ENCODE assay signal across 27 cellular contexts in the genomic region with DNA sequence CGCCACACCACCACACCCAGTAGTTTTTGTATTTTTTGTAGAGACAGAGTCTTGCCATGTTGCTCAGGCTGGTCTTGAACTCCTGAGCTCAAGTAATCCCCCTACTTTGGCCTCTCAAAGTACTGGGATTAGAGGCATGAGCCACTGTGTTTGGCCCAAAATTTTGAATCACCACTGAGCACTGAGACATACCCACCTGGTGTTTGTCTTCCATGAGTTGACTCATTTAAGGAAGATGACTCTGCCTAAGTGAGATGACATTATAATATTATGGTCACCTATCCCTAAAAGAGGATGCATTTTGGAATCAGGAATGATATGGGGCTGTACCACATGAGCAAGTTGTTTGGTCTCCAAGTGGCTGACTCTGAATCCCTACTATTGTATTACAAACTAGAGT.
"Had no signal": no experiment of that assay in that cellular context is flagged by ENCODE, and none has a peak within 500 bp of the region (broad histone marks: within the 10 kb centered on the region; RNA-seq: fewer than 3 reads in every experiment).

No MANE protein-coding gene starts in this region.

- H3K9me3 Mint-ChIP-seq: nephron; stimulated activated effector memory CD8-positive, alpha-beta T cell treated with anti-CD3 and anti-CD28 coated beads, Interleukin-12 subunit alpha, Interleukin-12 subunit beta, amount 100 ng/mL, for 72 hours had no signal

- H3K9ac ChIP-seq: neural progenitor cell, parathyroid adenoma had no signal

- H3K4me3 ChIP-seq: neural progenitor cell, ovary, psoas muscle, right lobe of liver, sigmoid colon, stomach, thoracic aorta, thyroid gland, tibial nerve, upper lobe of left lung, vagina had no signal

- H3K4me2 ChIP-seq: neural progenitor cell had no signal

- H3K4me3 Mint-ChIP-seq: nephron; neural progenitor cell; stimulated activated effector memory CD8-positive, alpha-beta T cell treated with anti-CD3 and anti-CD28 coated beads, Interleukin-12 subunit alpha, Interleukin-12 subunit beta, amount 100 ng/mL, for 72 hours; stimulated activated naive B cell treated with anti-CD40 and anti-IgM and Interleukin-4, amounts not matched to agents 10 μg/mL and 1 μg/mL and 100 μg/mL, for 72 hours; stimulated activated naive CD8-positive, alpha-beta T cell treated with anti-CD3 and anti-CD28 coated beads, Interleukin-15, Interleukin-2, amounts not matched to agents 100 ng/mL and 50 ng/mL, for 24 hours had no signal

- H3K9me3 ChIP-seq: ovary, psoas muscle, right lobe of liver, stomach, thoracic aorta, thyroid gland, tibial nerve, upper lobe of left lung, vagina had no signal

- H3K36me3 Mint-ChIP-seq: neural progenitor cell; stimulated activated effector memory CD8-positive, alpha-beta T cell treated with anti-CD3 and anti-CD28 coated beads, Interleukin-12 subunit alpha, Interleukin-12 subunit beta, amount 100 ng/mL, for 72 hours; stimulated activated naive B cell treated with anti-CD40 and anti-IgM and Interleukin-4, amounts not matched to agents 10 μg/mL and 1 μg/mL and 100 μg/mL, for 72 hours had no signal

- H3K4me1 Mint-ChIP-seq: nephron; neural progenitor cell; stimulated activated effector memory CD8-positive, alpha-beta T cell treated with anti-CD3 and anti-CD28 coated beads, Interleukin-12 subunit alpha, Interleukin-12 subunit beta, amount 100 ng/mL, for 72 hours; stimulated activated naive B cell treated with anti-CD40 and anti-IgM and Interleukin-4, amounts not matched to agents 10 μg/mL and 1 μg/mL and 100 μg/mL, for 72 hours had no signal

- H3K79me2 ChIP-seq: parathyroid adenoma had no signal

- H3K27ac ChIP-seq: neural progenitor cell, ovary, parathyroid adenoma, psoas muscle, right lobe of liver, sigmoid colon, stomach, thoracic aorta, thyroid gland, tibial nerve, upper lobe of left lung, vagina had no signal

- DNase-seq: occipital lobe; ovary; posterior cingulate gyrus; psoas muscle; right cardiac atrium; right lobe of liver; sigmoid colon; small intestine; stimulated activated CD4-positive, alpha-beta T cell treated with anti-CD3 and anti-CD28 coated beads, Interleukin-15, amount 100 ng/mL, for 24 hours; stimulated activated CD4-positive, alpha-beta T cell treated with anti-CD3 and anti-CD28 coated beads, Interleukin-2, amount 100 ng/mL, for 24 hours; stimulated activated CD4-positive, alpha-beta T cell treated with anti-CD3 and anti-CD28 coated beads, Interleukin-2, amount 100 ng/mL, for 48 hours; stimulated activated CD4-positive, alpha-beta T cell treated with anti-CD3 and anti-CD28 coated beads, Interleukin-4, amount 100 ng/mL, for 24 hours; stimulated activated naive B cell treated with anti-CD40 and anti-IgM and Interleukin-4, amounts not matched to agents 10 μg/mL and 1 μg/mL and 100 μg/mL, for 72 hours; stimulated activated naive CD4-positive, alpha-beta T cell treated with Interleukin-2 at 50 U/mL for 16 hours; stomach; thyroid gland; trophoblast cell; upper lobe of left lung had no signal

- H2AFZ ChIP-seq: neural progenitor cell, parathyroid adenoma had no signal

- H3K36me3 ChIP-seq: neural progenitor cell, ovary, right lobe of liver, sigmoid colon, stomach, thoracic aorta, thyroid gland, tibial nerve, upper lobe of left lung, vagina had no signal

- H3K27ac Mint-ChIP-seq: nephron; neural progenitor cell; progenitor cell of endocrine pancreas; stimulated activated effector memory CD8-positive, alpha-beta T cell treated with anti-CD3 and anti-CD28 coated beads, Interleukin-12 subunit alpha, Interleukin-12 subunit beta, amount 100 ng/mL, for 72 hours; stimulated activated naive B cell treated with anti-CD40 and anti-IgM and Interleukin-4, amounts not matched to agents 10 μg/mL and 1 μg/mL and 100 μg/mL, for 72 hours; stimulated activated naive CD8-positive, alpha-beta T cell treated with anti-CD3 and anti-CD28 coated beads, Interleukin-15, Interleukin-2, amounts not matched to agents 100 ng/mL and 50 ng/mL, for 24 hours had no signal

- H3K4me1 ChIP-seq: neural progenitor cell, parathyroid adenoma, psoas muscle, right lobe of liver, sigmoid colon, stomach, thyroid gland, tibial nerve, upper lobe of left lung, vagina had no signal

- ATAC-seq: right cardiac atrium; right lobe of liver; stimulated activated effector memory CD8-positive, alpha-beta T cell treated with anti-CD3 and anti-CD28 coated beads, Interleukin-12 subunit alpha, Interleukin-12 subunit beta, amount 100 ng/mL, for 72 hours; stimulated activated naive B cell treated with anti-CD40 and anti-IgM and Interleukin-4, amounts not matched to agents 10 μg/mL and 1 μg/mL and 100 μg/mL, for 72 hours had no signal

- H3K27me3 Mint-ChIP-seq: progenitor cell of endocrine pancreas; stimulated activated naive CD8-positive, alpha-beta T cell treated with anti-CD3 and anti-CD28 coated beads, Interleukin-15, Interleukin-2, amounts not matched to agents 100 ng/mL and 50 ng/mL, for 24 hours had no signal

- H3K27me3 ChIP-seq: neural progenitor cell, ovary, right lobe of liver, sigmoid colon, stomach, thyroid gland, tibial nerve, upper lobe of left lung, vagina had no signal
